ENCODE assay signal across 25 cellular contexts in genomic region chr4:142509881-142510280, GRCh38.
"Had no signal": no experiment of that assay in that cellular context is flagged by ENCODE, and none has a peak within 500 bp of the region (broad histone marks: within the 10 kb centered on the region; RNA-seq: fewer than 3 reads in every experiment).

No MANE protein-coding gene starts in this region.

- H3K27ac ChIP-seq: neural progenitor cell, ovary, parathyroid adenoma, psoas muscle, right lobe of liver, sigmoid colon, stomach, suprapubic skin, testis, tibial artery, transverse colon, upper lobe of right lung, uterus had no signal

- DNase-seq: natural killer cell; occipital lobe; ovary; posterior cingulate gyrus; psoas muscle; right cardiac atrium; right lobe of liver; sigmoid colon; small intestine; stimulated activated CD4-positive, alpha-beta T cell treated with anti-CD3 and anti-CD28 coated beads, Interleukin-15, amount 100 ng/mL, for 24 hours; stimulated activated CD4-positive, alpha-beta T cell treated with anti-CD3 and anti-CD28 coated beads, Interleukin-2, amount 100 ng/mL, for 24 hours; stimulated activated CD4-positive, alpha-beta T cell treated with anti-CD3 and anti-CD28 coated beads, Interleukin-2, amount 100 ng/mL, for 48 hours; stimulated activated CD4-positive, alpha-beta T cell treated with anti-CD3 and anti-CD28 coated beads, Interleukin-4, amount 100 ng/mL, for 24 hours; stimulated activated naive B cell treated with anti-CD40 and anti-IgM and Interleukin-4, amounts not matched to agents 10 μg/mL and 1 μg/mL and 100 μg/mL, for 72 hours; stimulated activated naive CD4-positive, alpha-beta T cell treated with Interleukin-2 at 50 U/mL for 16 hours; stomach; testis; tibial artery; transverse colon; upper lobe of right lung; uterus had no signal

- H2AFZ ChIP-seq: neural progenitor cell, parathyroid adenoma had no signal

- H3K4me1 ChIP-seq: neural progenitor cell, parathyroid adenoma, psoas muscle, right lobe of liver, sigmoid colon, stomach, suprapubic skin, testis, tibial artery, transverse colon, upper lobe of right lung, uterus had no signal

- H3K9me3 ChIP-seq: ovary, psoas muscle, right lobe of liver, sigmoid colon, suprapubic skin, testis, tibial artery, transverse colon, upper lobe of right lung, uterus had no signal

- H3K4me3 ChIP-seq: neural progenitor cell, ovary, psoas muscle, right lobe of liver, sigmoid colon, stomach, suprapubic skin, testis, tibial artery, transverse colon, upper lobe of right lung, uterus had no signal

- ATAC-seq: natural killer cell; psoas muscle; right cardiac atrium; right lobe of liver; stimulated activated effector memory CD8-positive, alpha-beta T cell treated with anti-CD3 and anti-CD28 coated beads, Interleukin-12 subunit alpha, Interleukin-12 subunit beta, amount 100 ng/mL, for 72 hours; stimulated activated naive B cell treated with anti-CD40 and anti-IgM and Interleukin-4, amounts not matched to agents 10 μg/mL and 1 μg/mL and 100 μg/mL, for 72 hours; upper lobe of right lung had no signal

- FAIRE-seq: small intestine had no signal

- H3K79me2 ChIP-seq: parathyroid adenoma had no signal

- H3K4me2 ChIP-seq: neural progenitor cell had no signal

- H3K36me3 ChIP-seq: neural progenitor cell, ovary, right lobe of liver, sigmoid colon, stomach, suprapubic skin, tibial artery, transverse colon, upper lobe of right lung, uterus had no signal

- H3K9ac ChIP-seq: neural progenitor cell, parathyroid adenoma had no signal

- H3K27me3 ChIP-seq: neural progenitor cell, ovary, right lobe of liver, sigmoid colon, stomach, suprapubic skin, testis, tibial artery, transverse colon, upper lobe of right lung, uterus had no signal
